1 cellular context compared by ENCODE assay signal in genomic region chrX:103256651-103257050, GRCh38.
TF ChIP-seq lines count a peak whose summit lies in the region.

No MANE protein-coding gene starts in this region.

TF ChIP-seq in HepG2, 621 proteins besides CTCF, POLR2A, EP300 and RAD21:
- TF ChIP-seq HNF4A (CRISPR knock-in tag; IDR thresholded peaks at IDR 0.05), result 0 out of 2 replicates have a peak, but pooled peaks have one; percentile 25
- no peak for TF ChIP-seq ATF3 (CRISPR knock-in tag; IDR thresholded peaks at IDR 0.05)
- no peak for TF ChIP-seq NFRKB (IDR thresholded peaks at IDR 0.05)
- peak; percentile 55 for TF ChIP-seq PAXIP1 (CRISPR knock-in tag; conservative IDR thresholded peaks at IDR 0.05)
- TF ChIP-seq ZBTB20 (CRISPR knock-in tag; IDR thresholded peaks at IDR 0.05; ENCODE audit: borderline replicate concordance, low read depth), result peak; percentile 61; the same call in 1 of the 2 replicates
- TF ChIP-seq CBX5 (CRISPR knock-in tag; IDR thresholded peaks at IDR 0.05; ENCODE audit: borderline replicate concordance), result no peak
- no peak for TF ChIP-seq ZKSCAN1 (IDR thresholded peaks at IDR 0.05; ENCODE audit: low read length)
